In the genomic region with DNA sequence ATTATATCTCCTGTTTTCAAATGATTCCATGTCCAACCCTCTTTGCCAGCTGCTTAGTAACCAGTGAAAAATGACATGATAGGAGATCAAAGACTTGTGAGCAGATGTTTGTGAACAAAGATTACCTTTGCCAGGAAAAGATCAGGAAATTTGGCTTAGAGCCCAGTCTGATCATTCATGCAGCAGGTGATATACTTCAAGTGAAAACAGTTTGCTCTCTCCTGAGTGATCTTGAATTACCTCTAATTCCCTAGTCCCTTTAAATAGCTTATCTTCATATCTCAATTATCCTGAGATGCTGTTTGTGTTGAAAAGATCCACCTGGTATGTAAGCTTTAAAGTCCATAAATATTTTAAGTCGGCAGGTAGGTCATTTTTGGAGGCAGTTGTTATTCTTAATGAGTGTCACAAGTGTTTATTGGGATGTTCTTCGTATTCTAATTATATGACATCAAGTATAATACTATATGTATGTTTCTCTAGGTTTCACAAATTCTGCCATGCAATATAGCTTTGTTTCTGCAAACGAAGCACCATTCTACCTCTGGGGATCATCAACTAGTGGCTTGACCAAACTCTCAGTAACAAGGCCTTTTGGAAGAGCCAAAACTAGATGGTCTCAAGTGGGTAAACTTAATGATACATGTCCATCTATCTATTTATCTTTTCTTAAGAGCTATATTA, we compare ENCODE assay signal across 1 cellular context.
A peak's percentile ranks its signal among the peaks of the same experiment; 100 is the strongest.
TF ChIP-seq lines count a peak whose summit lies in the region.

No MANE protein-coding gene starts in this region.

TF ChIP-seq in HepG2, 621 proteins besides CTCF, POLR2A, EP300 and RAD21 (continued from another document and continues in another):
- TF ChIP-seq, protein P1, sequence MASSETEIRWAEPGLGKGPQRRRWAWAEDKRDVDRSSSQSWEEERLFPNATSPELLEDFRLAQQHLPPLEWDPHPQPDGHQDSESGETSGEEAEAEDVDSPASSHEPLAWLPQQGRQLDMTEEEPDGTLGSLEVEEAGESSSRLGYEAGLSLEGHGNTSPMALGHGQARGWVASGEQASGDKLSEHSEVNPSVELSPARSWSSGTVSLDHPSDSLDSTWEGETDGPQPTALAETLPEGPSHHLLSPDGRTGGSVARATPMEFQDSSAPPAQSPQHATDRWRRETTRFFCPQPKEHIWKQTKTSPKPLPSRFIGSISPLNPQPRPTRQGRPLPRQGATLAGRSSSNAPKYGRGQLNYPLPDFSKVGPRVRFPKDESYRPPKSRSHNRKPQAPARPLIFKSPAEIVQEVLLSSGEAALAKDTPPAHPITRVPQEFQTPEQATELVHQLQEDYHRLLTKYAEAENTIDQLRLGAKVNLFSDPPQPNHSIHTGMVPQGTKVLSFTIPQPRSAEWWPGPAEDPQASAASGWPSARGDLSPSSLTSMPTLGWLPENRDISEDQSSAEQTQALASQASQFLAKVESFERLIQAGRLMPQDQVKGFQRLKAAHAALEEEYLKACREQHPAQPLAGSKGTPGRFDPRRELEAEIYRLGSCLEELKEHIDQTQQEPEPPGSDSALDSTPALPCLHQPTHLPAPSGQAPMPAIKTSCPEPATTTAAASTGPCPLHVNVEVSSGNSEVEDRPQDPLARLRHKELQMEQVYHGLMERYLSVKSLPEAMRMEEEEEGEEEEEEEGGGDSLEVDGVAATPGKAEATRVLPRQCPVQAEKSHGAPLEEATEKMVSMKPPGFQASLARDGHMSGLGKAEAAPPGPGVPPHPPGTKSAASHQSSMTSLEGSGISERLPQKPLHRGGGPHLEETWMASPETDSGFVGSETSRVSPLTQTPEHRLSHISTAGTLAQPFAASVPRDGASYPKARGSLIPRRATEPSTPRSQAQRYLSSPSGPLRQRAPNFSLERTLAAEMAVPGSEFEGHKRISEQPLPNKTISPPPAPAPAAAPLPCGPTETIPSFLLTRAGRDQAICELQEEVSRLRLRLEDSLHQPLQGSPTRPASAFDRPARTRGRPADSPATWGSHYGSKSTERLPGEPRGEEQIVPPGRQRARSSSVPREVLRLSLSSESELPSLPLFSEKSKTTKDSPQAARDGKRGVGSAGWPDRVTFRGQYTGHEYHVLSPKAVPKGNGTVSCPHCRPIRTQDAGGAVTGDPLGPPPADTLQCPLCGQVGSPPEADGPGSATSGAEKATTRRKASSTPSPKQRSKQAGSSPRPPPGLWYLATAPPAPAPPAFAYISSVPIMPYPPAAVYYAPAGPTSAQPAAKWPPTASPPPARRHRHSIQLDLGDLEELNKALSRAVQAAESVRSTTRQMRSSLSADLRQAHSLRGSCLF (CRISPR knock-in tag; IDR thresholded peaks at IDR 0.05; ENCODE audit: borderline replicate concordance) = no peak; the same call in 1 of the 2 replicates
- no peak for TF ChIP-seq ZKSCAN5 (CRISPR knock-in tag; IDR thresholded peaks at IDR 0.05)
- TF ChIP-seq FOXP1 (IDR thresholded peaks at IDR 0.05) = no peak
- peak; percentile 78 for TF ChIP-seq FOXP1 (CRISPR knock-in tag; IDR thresholded peaks at IDR 0.05)
- 0 out of 2 replicates have a peak, but pooled peaks have one; percentile 74 for TF ChIP-seq MIER2 (CRISPR knock-in tag; IDR thresholded peaks at IDR 0.05)
- peak; percentile 93 for TF ChIP-seq GATA4 (IDR thresholded peaks at IDR 0.05; ENCODE audit: borderline replicate concordance, low read depth)
- TF ChIP-seq FOXK1 (CRISPR knock-in tag; IDR thresholded peaks at IDR 0.05; ENCODE audit: borderline replicate concordance, low read depth) = peak; percentile 89; the same call in 1 of the 2 replicates
- no peak for TF ChIP-seq HNRNPK (IDR thresholded peaks at IDR 0.05; ENCODE audit: low read depth, low read length, poor library complexity, severe bottlenecking)
- TF ChIP-seq ZMYM4 (CRISPR knock-in tag; IDR thresholded peaks at IDR 0.05) = peak; percentile 59; the same call in 1 of the 2 replicates
- TF ChIP-seq ARID3A (IDR thresholded peaks at IDR 0.05; ENCODE audit: low read depth, low read length) = peak; percentile 95
- TF ChIP-seq ZNF740 (CRISPR knock-in tag; IDR thresholded peaks at IDR 0.05) = no peak
- no peak for TF ChIP-seq ZNF629 (CRISPR knock-in tag; conservative IDR thresholded peaks at IDR 0.05)
- TF ChIP-seq ZNF614 (CRISPR knock-in tag; IDR thresholded peaks at IDR 0.05; ENCODE audit: borderline replicate concordance) = peak; percentile 96
- no peak for TF ChIP-seq ZNF10 (CRISPR knock-in tag; IDR thresholded peaks at IDR 0.05; ENCODE audit: borderline replicate concordance, low read depth)
- no peak for TF ChIP-seq HOXA9 (CRISPR knock-in tag; IDR thresholded peaks at IDR 0.05; ENCODE audit: borderline replicate concordance)
- TF ChIP-seq ZNF205 (CRISPR knock-in tag; IDR thresholded peaks at IDR 0.05) = peak; percentile 75; the same call in 1 of the 2 replicates
- no peak for TF ChIP-seq ZNF44 (CRISPR knock-in tag; IDR thresholded peaks at IDR 0.05)
- no peak for TF ChIP-seq ZBTB14 (CRISPR knock-in tag; IDR thresholded peaks at IDR 0.05)
- TF ChIP-seq MAFK (conservative IDR thresholded peaks at IDR 0.05 in 1 of 2, IDR thresholded peaks at IDR 0.05 in 1 of 2; ENCODE audit: low read length in 2 of 2) = no peak
- 0 out of 2 replicates have a peak, but pooled peaks have one; percentile 20 for TF ChIP-seq ISX (CRISPR knock-in tag; conservative IDR thresholded peaks at IDR 0.05)
- peak; percentile 61; the same call in 1 of the 2 replicates for TF ChIP-seq EHMT2 (IDR thresholded peaks at IDR 0.05; ENCODE audit: borderline replicate concordance, low read depth, low read length)
- no peak for TF ChIP-seq MYNN (CRISPR knock-in tag; IDR thresholded peaks at IDR 0.05; ENCODE audit: low read depth)
- no peak for TF ChIP-seq ZNF562 (CRISPR knock-in tag; IDR thresholded peaks at IDR 0.05; ENCODE audit: borderline replicate concordance)
- peak; percentile 70 for TF ChIP-seq SATB2 (CRISPR knock-in tag; IDR thresholded peaks at IDR 0.05)
- peak; percentile 32; the same call in 1 of the 2 replicates for TF ChIP-seq REPIN1 (CRISPR knock-in tag; IDR thresholded peaks at IDR 0.05; ENCODE audit: borderline replicate concordance, low read depth)
- no peak for TF ChIP-seq ZBTB3 (CRISPR knock-in tag; IDR thresholded peaks at IDR 0.05; ENCODE audit: borderline replicate concordance, low read depth)
- peak; percentile 90 for TF ChIP-seq SIX4 (CRISPR knock-in tag; IDR thresholded peaks at IDR 0.05)
- no peak for TF ChIP-seq MBNL3 (CRISPR knock-in tag; conservative IDR thresholded peaks at IDR 0.05)
- no peak for TF ChIP-seq ZBTB7B (CRISPR knock-in tag; IDR thresholded peaks at IDR 0.05)
- no peak for TF ChIP-seq SP1 (IDR thresholded peaks at IDR 0.05)
- TF ChIP-seq SP1 (CRISPR knock-in tag; IDR thresholded peaks at IDR 0.05) = no peak
- TF ChIP-seq ZBTB21 (CRISPR knock-in tag; IDR thresholded peaks at IDR 0.05) = peak; percentile 24; the same call in 1 of the 2 replicates
- no peak for TF ChIP-seq XBP1 (CRISPR knock-in tag; IDR thresholded peaks at IDR 0.05)
- TF ChIP-seq TBP (CRISPR knock-in tag; IDR thresholded peaks at IDR 0.05) = no peak
- TF ChIP-seq ZFP82 (CRISPR knock-in tag; IDR thresholded peaks at IDR 0.05; ENCODE audit: borderline replicate concordance) = no peak
- TF ChIP-seq ZNF432 (CRISPR knock-in tag; IDR thresholded peaks at IDR 0.05; ENCODE audit: borderline replicate concordance) = no peak
- no peak for TF ChIP-seq ZNF296 (CRISPR knock-in tag; conservative IDR thresholded peaks at IDR 0.05)
- TF ChIP-seq, protein P2, sequence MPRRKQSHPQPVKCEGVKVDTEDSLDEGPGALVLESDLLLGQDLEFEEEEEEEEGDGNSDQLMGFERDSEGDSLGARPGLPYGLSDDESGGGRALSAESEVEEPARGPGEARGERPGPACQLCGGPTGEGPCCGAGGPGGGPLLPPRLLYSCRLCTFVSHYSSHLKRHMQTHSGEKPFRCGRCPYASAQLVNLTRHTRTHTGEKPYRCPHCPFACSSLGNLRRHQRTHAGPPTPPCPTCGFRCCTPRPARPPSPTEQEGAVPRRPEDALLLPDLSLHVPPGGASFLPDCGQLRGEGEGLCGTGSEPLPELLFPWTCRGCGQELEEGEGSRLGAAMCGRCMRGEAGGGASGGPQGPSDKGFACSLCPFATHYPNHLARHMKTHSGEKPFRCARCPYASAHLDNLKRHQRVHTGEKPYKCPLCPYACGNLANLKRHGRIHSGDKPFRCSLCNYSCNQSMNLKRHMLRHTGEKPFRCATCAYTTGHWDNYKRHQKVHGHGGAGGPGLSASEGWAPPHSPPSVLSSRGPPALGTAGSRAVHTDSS (CRISPR knock-in tag; conservative IDR thresholded peaks at IDR 0.05) = no peak
- no peak for TF ChIP-seq ZNF207 (IDR thresholded peaks at IDR 0.05; ENCODE audit: borderline replicate concordance)
- TF ChIP-seq NFRKB (IDR thresholded peaks at IDR 0.05) = no peak
- TF ChIP-seq SRSF4 (IDR thresholded peaks at IDR 0.05; ENCODE audit: low read depth, low read length, poor library complexity, severe bottlenecking) = no peak
- no peak for TF ChIP-seq ZNF17 (CRISPR knock-in tag; IDR thresholded peaks at IDR 0.05)
- no peak for TF ChIP-seq TAF1 (CRISPR knock-in tag; IDR thresholded peaks at IDR 0.05)
- TF ChIP-seq NFYB (CRISPR knock-in tag; IDR thresholded peaks at IDR 0.05) = 0 out of 2 replicates have a peak, but pooled peaks have one; percentile 23
- 0 out of 2 replicates have a peak, but pooled peaks have one; percentile 16 for TF ChIP-seq NFYC (CRISPR knock-in tag; IDR thresholded peaks at IDR 0.05)
- no peak for TF ChIP-seq ZNF7 (CRISPR knock-in tag; IDR thresholded peaks at IDR 0.05)
- no peak for TF ChIP-seq ZNF460 (CRISPR knock-in tag; IDR thresholded peaks at IDR 0.05; ENCODE audit: borderline replicate concordance)
- TF ChIP-seq NFIC (IDR thresholded peaks at IDR 0.05; ENCODE audit: low read length) = peak; percentile 99
- TF ChIP-seq ATF7 (IDR thresholded peaks at IDR 0.05) = no peak
- TF ChIP-seq ATF7 (CRISPR knock-in tag; IDR thresholded peaks at IDR 0.05) = no peak; the same call in 1 of the 2 replicates
- no peak for TF ChIP-seq ZNF354B (CRISPR knock-in tag; IDR thresholded peaks at IDR 0.05)
- TF ChIP-seq, protein P3, sequence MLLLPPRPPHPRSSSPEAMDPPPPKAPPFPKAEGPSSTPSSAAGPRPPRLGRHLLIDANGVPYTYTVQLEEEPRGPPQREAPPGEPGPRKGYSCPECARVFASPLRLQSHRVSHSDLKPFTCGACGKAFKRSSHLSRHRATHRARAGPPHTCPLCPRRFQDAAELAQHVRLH (CRISPR knock-in tag; IDR thresholded peaks at IDR 0.05; ENCODE audit: borderline replicate concordance, low read depth) = peak; percentile 91; the same call in 1 of the 2 replicates
- TF ChIP-seq PRDM15 (CRISPR knock-in tag; IDR thresholded peaks at IDR 0.05) = no peak
- TF ChIP-seq NR2F2 (IDR thresholded peaks at IDR 0.05; ENCODE audit: borderline replicate concordance, low read depth) = peak; percentile 35; the same call in 1 of the 2 replicates
- no peak for TF ChIP-seq ZNF790 (CRISPR knock-in tag; IDR thresholded peaks at IDR 0.05; ENCODE audit: borderline replicate concordance)
- TF ChIP-seq, protein P4, sequence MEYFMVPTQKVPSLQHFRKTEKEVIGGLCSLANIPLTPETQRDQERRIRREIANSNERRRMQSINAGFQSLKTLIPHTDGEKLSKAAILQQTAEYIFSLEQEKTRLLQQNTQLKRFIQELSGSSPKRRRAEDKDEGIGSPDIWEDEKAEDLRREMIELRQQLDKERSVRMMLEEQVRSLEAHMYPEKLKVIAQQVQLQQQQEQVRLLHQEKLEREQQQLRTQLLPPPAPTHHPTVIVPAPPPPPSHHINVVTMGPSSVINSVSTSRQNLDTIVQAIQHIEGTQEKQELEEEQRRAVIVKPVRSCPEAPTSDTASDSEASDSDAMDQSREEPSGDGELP (IDR thresholded peaks at IDR 0.05; ENCODE audit: borderline replicate concordance, low read depth) = peak; percentile 94
